Comparison of ENCODE assay signal across 24 cellular contexts in the genomic region with DNA sequence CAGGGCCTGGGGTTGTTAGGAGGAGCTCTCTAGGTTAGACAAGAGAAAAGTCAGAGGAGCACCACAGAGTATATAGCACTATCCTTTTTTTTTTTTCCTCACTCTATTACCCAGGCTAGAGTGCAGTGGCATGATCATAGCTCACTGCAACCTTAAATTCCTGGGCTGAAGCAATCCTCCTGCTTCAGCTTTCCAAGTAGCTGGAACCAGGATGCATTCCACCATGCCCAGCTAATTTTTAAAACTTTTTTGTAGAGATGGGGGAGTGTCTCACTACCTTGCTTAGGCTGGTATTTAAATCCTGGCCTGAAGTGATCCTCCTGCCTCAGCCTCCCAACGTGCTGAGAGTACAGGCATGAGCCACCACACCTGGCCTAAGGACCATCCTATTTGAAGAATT. TPM values are rescaled to one million over a fixed set of nuclear protein-coding genes. Genes with fewer than 3 reads are reported as not detected.
DNase-seq lines count a peak whose midpoint lies in the region; ATAC-seq, FAIRE-seq and TF ChIP-seq lines count a peak whose summit lies in the region.
"Had no signal": no experiment of that assay in that cellular context is flagged by ENCODE, and none has a peak within 500 bp of the region (broad histone marks: within the 10 kb centered on the region; RNA-seq: fewer than 3 reads in every experiment).

No MANE protein-coding gene starts in this region.

- H3K9ac ChIP-seq in IMR-90 (ENCODE audit: low read depth, low read length) (no peak overlapping the region), H1 (replicated peaks in 1 of 4; ENCODE audit: extremely low read depth in 1 of 4, low read depth in 3 of 4, low read length in 3 of 4) (no peak overlapping the region), trophoblast cell (ENCODE audit: low read length) (no peak overlapping the region)

- H2AK5ac ChIP-seq in IMR-90 (ENCODE audit: low read depth, low read length) (peak overlapping the region; percentile 83; the same call in 1 of the 2 replicates), H1 (ENCODE audit: low read depth, low read length) (no peak overlapping the region), trophoblast cell (ENCODE audit: low read length) (no peak overlapping the region)

- TF ChIP-seq RAD21 in IMR-90 (IDR thresholded peaks at IDR 0.05; ENCODE audit: low read length) (no peak), H1 (IDR thresholded peaks at IDR 0.05 in 1 of 2, conservative IDR thresholded peaks at IDR 0.05 in 1 of 2; ENCODE audit: low read depth in 2 of 2, low read length in 2 of 2) (no peak)

- H3K4me1 ChIP-seq in IMR-90 (ENCODE audit: control insufficient read depth, insufficient read depth, low read length) (peaks cover 22% of the 10 kb centered on the region), H1 (replicated peaks in 1 of 4; ENCODE audit: control insufficient read depth in 3 of 4, insufficient read depth in 4 of 4, low read length in 3 of 4) (peaks cover 0 to 5% (median 0%) of the 10 kb centered on the region in 4 experiments; a peak in 3 of 7 replicates), trophoblast cell (ENCODE audit: control insufficient read depth in 1 of 2, insufficient read depth in 2 of 2, low read length in 2 of 2) (peaks cover 6 to 16% of the 10 kb centered on the region in 2 experiments), suprapubic skin (peaks cover 24% of the 10 kb centered on the region)

- peaks cover 0 to 3% of the 10 kb centered on the region in 2 experiments; a peak in 1 of 4 replicates for H3K79me1 ChIP-seq in IMR-90 (ENCODE audit: low read depth in 1 of 2, low read length in 2 of 2)
- H3K79me1 ChIP-seq in H1 (ENCODE audit: low read depth, low read length): no peaks in the 10 kb centered on the region
- H3K79me1 ChIP-seq in trophoblast cell (ENCODE audit: low read length): peaks cover 5% of the 10 kb centered on the region

- WGBS in IMR-90 (ENCODE audit: extremely low coverage in 2 of 2, insufficient read length in 1 of 2), 2 experiments: no CpG with 5 or more reads among the region's 1 CpG
- 100% methylated on average over 1 of the region's 1 CpG; no CpG with 5 or more reads in 1 of the 2 experiments for WGBS in H1 (ENCODE audit: extremely low coverage in 1 of 2, insufficient coverage in 1 of 2, insufficient read length in 1 of 2, insufficient replicate concordance in 2 of 2, low coverage in 1 of 2, low lambda C conversion rate in 2 of 2, missing lambda C conversion rate in 1 of 2), 2 experiments
- no CpG with 5 or more reads among the region's 1 CpG for WGBS in trophoblast cell (ENCODE audit: extremely low coverage, insufficient coverage, insufficient read length)
- WGBS in suprapubic skin: 33% methylated on average over 1 of the region's 1 CpG

- H3K36me3 ChIP-seq in IMR-90 (ENCODE audit: control insufficient read depth, insufficient read depth, low read length) (no peaks in the 10 kb centered on the region), H1 (ENCODE audit: control insufficient read depth in 2 of 4, insufficient read depth in 4 of 4, low read length in 3 of 4) (no peaks in the 10 kb centered on the region), trophoblast cell (ENCODE audit: control insufficient read depth in 1 of 2, insufficient read depth in 2 of 2, low read length in 2 of 2) (no peaks in the 10 kb centered on the region), suprapubic skin (no peaks in the 10 kb centered on the region)
- H3K36me3 ChIP-seq: SJSA1 had no signal

- H3K9me1 ChIP-seq in IMR-90 (ENCODE audit: insufficient read depth, low read length): peaks cover 5% of the 10 kb centered on the region; the same call in 1 of the 2 replicates

- intact Hi-C loops in IMR-90 (cut with micrococcal nuclease): no loop called here

- TF ChIP-seq CTCF in IMR-90 (conservative IDR thresholded peaks at IDR 0.05; ENCODE audit: low read depth, low read length): no peak
- TF ChIP-seq CTCF in H1 (IDR thresholded peaks at IDR 0.05; ENCODE audit: control extremely low read depth in 1 of 3, insufficient read depth in 1 of 3, low read depth in 1 of 3, low read length in 3 of 3): no peak
- TF ChIP-seq CTCF in suprapubic skin (IDR thresholded peaks at IDR 0.05): no peak

- H2BK15ac ChIP-seq in IMR-90 (ENCODE audit: low read depth, low read length): peak overlapping the region; percentile 81; the same call in 2 of the 3 replicates
- H2BK15ac ChIP-seq in H1 (ENCODE audit: low read length): peak overlapping the region; percentile 53; the same call in 1 of the 2 replicates

- H3K23ac ChIP-seq in IMR-90 (ENCODE audit: low read depth, low read length): no peak overlapping the region
- H3K23ac ChIP-seq in H1 (ENCODE audit: insufficient read length): no peak overlapping the region
- no peak overlapping the region for H3K23ac ChIP-seq in trophoblast cell (ENCODE audit: low read length)

- no peak overlapping the region for H2AK9ac ChIP-seq in IMR-90 (replicated peaks; ENCODE audit: low read depth, low read length, poor library complexity)

- H3K18ac ChIP-seq in IMR-90 (ENCODE audit: low read depth, low read length) (peak overlapping the region; percentile 73), H1 (ENCODE audit: extremely low read depth, low read length) (no peak overlapping the region), trophoblast cell (ENCODE audit: low read length) (no peak overlapping the region)

- H4K12ac ChIP-seq in trophoblast cell (ENCODE audit: low read depth, low read length): no peak overlapping the region

- no peak overlapping the region for H3K56ac ChIP-seq in IMR-90 (ENCODE audit: extremely low read depth, insufficient read depth, low read length)
- no peak overlapping the region for H3K56ac ChIP-seq in H1 (replicated peaks; ENCODE audit: insufficient read length, low read depth, low read length)

- peak overlapping the region; percentile 73; the same call in 1 of the 2 replicates for H4K91ac ChIP-seq in IMR-90 (ENCODE audit: insufficient read depth, low read depth, low read length)
- no peak overlapping the region for H4K91ac ChIP-seq in H1 (replicated peaks; ENCODE audit: insufficient read length, low read length)
- H4K91ac ChIP-seq in trophoblast cell (ENCODE audit: low read depth, low read length): no peak overlapping the region

- H4K5ac ChIP-seq in IMR-90 (ENCODE audit: low read depth, low read length): no peak overlapping the region; the same call in 1 of the 2 replicates
- H4K5ac ChIP-seq in H1 (ENCODE audit: insufficient read length, low read depth, low read length): no peak overlapping the region

- H3K27me3 ChIP-seq in IMR-90 (ENCODE audit: control insufficient read depth, insufficient read depth, low read length): no peaks in the 10 kb centered on the region
- H3K27me3 ChIP-seq in H1 (replicated peaks in 1 of 4; ENCODE audit: control insufficient read depth in 3 of 4, extremely low read depth in 1 of 4, insufficient read depth in 3 of 4, low read length in 3 of 4): no peaks in the 10 kb centered on the region
- no peaks in the 10 kb centered on the region for H3K27me3 ChIP-seq in trophoblast cell (ENCODE audit: insufficient read depth, low read length)
- no peaks in the 10 kb centered on the region for H3K27me3 ChIP-seq in suprapubic skin
- H3K27me3 ChIP-seq: SJSA1 had no signal

- in situ Hi-C loops in IMR-90 (cut with MboI; ENCODE audit: low sequenced_read_pairs): no loop called here

- H2BK20ac ChIP-seq in IMR-90 (ENCODE audit: low read depth, low read length) (peak overlapping the region; percentile 66; the same call in 1 of the 2 replicates), H1 (ENCODE audit: low read length) (no peak overlapping the region)

- H3K14ac ChIP-seq in IMR-90 (replicated peaks; ENCODE audit: low read depth, low read length): 0 out of 2 replicates have a peak overlapping the region, but pooled peaks have one; percentile 65
- H3K14ac ChIP-seq in H1 (ENCODE audit: insufficient read length): no peak overlapping the region
- H3K14ac ChIP-seq in trophoblast cell (ENCODE audit: low read length): no peak overlapping the region

- H3K4me3 ChIP-seq in IMR-90 (ENCODE audit: insufficient read depth, low read depth, low read length): no peak overlapping the region
- H3K4me3 ChIP-seq in H1 (ENCODE audit: extremely low read depth in 1 of 4, insufficient read depth in 2 of 4, low read depth in 3 of 4, low read length in 4 of 4): no peak overlapping the region
- H3K4me3 ChIP-seq in trophoblast cell (ENCODE audit: low read depth, low read length): no peak overlapping the region
- H3K4me3 ChIP-seq in suprapubic skin: no peak overlapping the region
- H3K4me3 ChIP-seq: SJSA1 had no signal

- ATAC-seq in IMR-90 (ENCODE audit: low read depth) (peak; percentile 19), HG03521 (IDR thresholded peaks at IDR 0.05; ENCODE audit: unreplicated experiment) (no peak), GM21619 (IDR thresholded peaks at IDR 0.05; ENCODE audit: unreplicated experiment) (no peak)
- ATAC-seq: Right ventricle myocardium inferior had no signal

- H4K20me1 ChIP-seq in IMR-90 (ENCODE audit: insufficient read depth, low read length): no peaks in the 10 kb centered on the region
- no peaks in the 10 kb centered on the region for H4K20me1 ChIP-seq in H1 (replicated peaks in 1 of 2; ENCODE audit: control insufficient read depth in 1 of 2, insufficient read depth in 2 of 2, low read length in 2 of 2)

- no peak for TF ChIP-seq EP300 in H1 (IDR thresholded peaks at IDR 0.05; ENCODE audit: borderline replicate concordance in 1 of 2, low read depth in 2 of 2, low read length in 2 of 2)
- no peak for TF ChIP-seq EP300 in suprapubic skin (IDR thresholded peaks at IDR 0.05)

- H2AFZ ChIP-seq in IMR-90 (replicated peaks; ENCODE audit: low read length, poor library complexity): no peak overlapping the region
- no peak overlapping the region for H2AFZ ChIP-seq in H1 (ENCODE audit: low read length)
- no peak overlapping the region for H2AFZ ChIP-seq in trophoblast cell (ENCODE audit: insufficient read depth, low read length, poor library complexity)

- TF ChIP-seq POLR2A in IMR-90 (IDR thresholded peaks at IDR 0.05; ENCODE audit: low read depth, low read length) (no peak), H1 (IDR thresholded peaks at IDR 0.05; ENCODE audit: control extremely low read depth in 1 of 2, low read depth in 2 of 2, low read length in 2 of 2) (no peak), suprapubic skin (IDR thresholded peaks at IDR 0.05) (no peak)

- H3K27ac ChIP-seq in IMR-90 (ENCODE audit: insufficient read depth, low read length) (peak overlapping the region; percentile 85; the same call in 1 of the 2 replicates), H1 (ENCODE audit: low read depth, low read length) (no peak overlapping the region), trophoblast cell (ENCODE audit: low read depth, low read length) (no peak overlapping the region), suprapubic skin (no peak overlapping the region)
- H3K27ac ChIP-seq: C4-2B, SJSA1 had no signal

- H3K79me2 ChIP-seq in H1 (ENCODE audit: control insufficient read depth in 1 of 2, insufficient read depth in 2 of 2, low read length in 2 of 2) (no peaks in the 10 kb centered on the region), trophoblast cell (ENCODE audit: control insufficient read depth, insufficient read depth, low read length, poor library complexity) (no peaks in the 10 kb centered on the region)

- CTCF ChIA-PET in IMR-90 (lab: Yijun Ruan, JAX) (no interaction called here), H1 (lab: Charles Lee; ENCODE audit: partially characterized antibody) (no interaction called here)

- H4K8ac ChIP-seq in IMR-90 (ENCODE audit: low read depth in 2 of 2, low read length in 2 of 2) (peak overlapping the region; percentile 35 to 44; a peak in 3 of 4 replicates), H1 (ENCODE audit: extremely low read depth, insufficient read depth, low read length) (no peak overlapping the region), trophoblast cell (ENCODE audit: low read depth, low read length) (no peak overlapping the region)

- H3K4me2 ChIP-seq in IMR-90 (ENCODE audit: low read depth, low read length) (no peak overlapping the region), H1 (ENCODE audit: insufficient read depth in 1 of 2, low read depth in 2 of 2, low read length in 2 of 2) (no peak overlapping the region), trophoblast cell (ENCODE audit: low read length) (no peak overlapping the region)

- DNase-seq in IMR-90: no peak
- DNase-seq in H1 (ENCODE audit: low read depth in 1 of 2, low spot score in 2 of 2): no peak
- peak; percentile 56 to 77 for DNase-seq in trophoblast cell
- DNase-seq in GF-D8 (lab: John Stamatoyannopoulos, UW): no peak
- no peak for DNase-seq in suprapubic skin (ENCODE audit: low spot score in 2 of 2)
- DNase-seq: ACHN; AML-193; Calu3; CD8-positive, alpha-beta memory T cell; GDM1; H9; KG1; NCI-H1105; NCI-H146; NCI-H2029; NCI-H446; NCI-H526 treated with DMSO at 0.1 percent for 48 hours; OCI-M1; SW 1271 had no signal

- H2BK5ac ChIP-seq in IMR-90 (ENCODE audit: low read depth, low read length, poor library complexity, severe bottlenecking): peak overlapping the region; percentile 73
- H2BK5ac ChIP-seq in H1 (ENCODE audit: low read depth, low read length): no peak overlapping the region
- H2BK5ac ChIP-seq in trophoblast cell (ENCODE audit: low read depth, low read length, poor library complexity): no peak overlapping the region

- no peak for FAIRE-seq in H1 (lab: Jason Lieb, UNC)

- H3K9me3 ChIP-seq in IMR-90 (ENCODE audit: control insufficient read depth, insufficient read depth, low read length) (no peaks in the 10 kb centered on the region), H1 (ENCODE audit: insufficient read depth in 2 of 2, low read depth in 1 of 2, low read length in 1 of 2) (no peaks in the 10 kb centered on the region), trophoblast cell (ENCODE audit: insufficient read depth, low read depth, low read length) (no peaks in the 10 kb centered on the region), suprapubic skin (no peaks in the 10 kb centered on the region)
- H3K9me3 ChIP-seq: SJSA1 had no signal

- H2BK12ac ChIP-seq in H1 (ENCODE audit: low read depth, low read length): no peak overlapping the region
- no peak overlapping the region for H2BK12ac ChIP-seq in trophoblast cell (ENCODE audit: low read length)

- no TSS peak for BruUV-seq in IMR-90 (replicated peaks; lab: Mats Ljungman, UMichigan)

- no peaks in the 10 kb centered on the region for H3K23me2 ChIP-seq in H1 (ENCODE audit: low read depth, low read length)

- H3K4ac ChIP-seq in IMR-90 (ENCODE audit: low read depth, low read length): peak overlapping the region; percentile 81
- no peak overlapping the region for H3K4ac ChIP-seq in H1 (replicated peaks; ENCODE audit: insufficient read length, low read depth, low read length)
- no peak overlapping the region for H3K4ac ChIP-seq in trophoblast cell (ENCODE audit: low read depth, low read length)

- H2BK120ac ChIP-seq in IMR-90 (ENCODE audit: low read depth, low read length) (peak overlapping the region; percentile 92), H1 (replicated peaks; ENCODE audit: low read depth, low read length) (no peak overlapping the region), trophoblast cell (ENCODE audit: insufficient read depth, low read length, poor library complexity) (no peak overlapping the region)

- POLR2A ChIA-PET in IMR-90 (lab: Charles Lee; ENCODE audit: unreplicated experiment): no interaction called here
- POLR2A ChIA-PET in H1 (lab: Charles Lee; ENCODE audit: partially characterized antibody): interaction anchor here (1.2 kb wide), 1 partner anchor 19 kb away, joined by 4 read pairs; the partner anchor contains the start of gene AKIRIN2

- dilution Hi-C loops in IMR-90 (cut with HindIII; ENCODE audit: low sequenced_read_pairs, unreplicated experiment): no loop called here

RNA-seq across cellular contexts. Expression of gene AKIRIN2, which starts 19.3 kb away (rescaled TPM):
- total RNA-seq in IMR-90 (2012; rRNA removed) (7.9 and 10.8 TPM in 2 replicates), suprapubic skin (10 to 100 TPM; 15.3 to 35.4 (median 29.2) TPM)
- polyA plus RNA-seq in IMR-90 (2012; rRNA removed) (25.1 and 26.6 TPM in 2 replicates), H1 (2011; rRNA removed) (35.6 and 49.6 TPM in 2 replicates)
- 28.5 and 28.7 TPM in 2 replicates for polyA plus RNA-seq in IMR-90 (2012; cell fraction: cytosol; rRNA removed)
- polyA plus RNA-seq in IMR-90 (2012; cell fraction: nucleus; rRNA removed; ENCODE audit: low replicate concordance): 18.3 and 20.4 TPM in 2 replicates
- 75.3 and 77.2 TPM in 2 replicates for total RNA-seq in H1 (2021; fragmentation: NEBNext Ultra II Directional; extraction: Animal tissue kit (Norgen Biotek cat#: 25700))
- 28.4 TPM for polyA plus RNA-seq in H1 (2011; cell fraction: cytosol; rRNA removed)
- polyA plus RNA-seq in H1 (2011; cell fraction: nucleus; rRNA removed): 29.7 TPM
- 50.5 to 55.5 TPM (median 52.0 TPM) in 4 replicates for polyA plus RNA-seq in H1 (2012, experiment 1 of 2)
- polyA plus RNA-seq in H1 (2012, experiment 2 of 2): 39.5 TPM
- 67.3 TPM for polyA plus RNA-seq in H1 (2013, experiment 1 of 2)
- 68.1 TPM for polyA plus RNA-seq in H1 (2013, experiment 2 of 2)
- polyA minus RNA-seq in H1 (2011; rRNA and poly(A)+ RNA removed): 14.0 and 18.9 TPM in 2 replicates
- polyA minus RNA-seq in H1 (2011; cell fraction: cytosol; rRNA and poly(A)+ RNA removed): 39.8 TPM
- 38.9 TPM for polyA minus RNA-seq in H1 (2011; cell fraction: nucleus; rRNA and poly(A)+ RNA removed)
- polyA plus RNA-seq in trophoblast cell (2013): 86.1 and 86.4 TPM in 2 replicates

Comparison
In these comparisons a context has a peak if more than half of its experiments do, and no peak if none do; other contexts are left out.
1. DNase-seq: peak in trophoblast cell (2 of 2); none in IMR-90 (single experiment), H1 (0 of 2), GF-D8 (single experiment) and suprapubic skin (0 of 2).
2. H4K8ac ChIP-seq: peak in IMR-90 (2 of 2); none in H1 (single experiment) and trophoblast cell (single experiment).